Comparison of ENCODE assay signal across 1 cellular context in the genomic region with DNA sequence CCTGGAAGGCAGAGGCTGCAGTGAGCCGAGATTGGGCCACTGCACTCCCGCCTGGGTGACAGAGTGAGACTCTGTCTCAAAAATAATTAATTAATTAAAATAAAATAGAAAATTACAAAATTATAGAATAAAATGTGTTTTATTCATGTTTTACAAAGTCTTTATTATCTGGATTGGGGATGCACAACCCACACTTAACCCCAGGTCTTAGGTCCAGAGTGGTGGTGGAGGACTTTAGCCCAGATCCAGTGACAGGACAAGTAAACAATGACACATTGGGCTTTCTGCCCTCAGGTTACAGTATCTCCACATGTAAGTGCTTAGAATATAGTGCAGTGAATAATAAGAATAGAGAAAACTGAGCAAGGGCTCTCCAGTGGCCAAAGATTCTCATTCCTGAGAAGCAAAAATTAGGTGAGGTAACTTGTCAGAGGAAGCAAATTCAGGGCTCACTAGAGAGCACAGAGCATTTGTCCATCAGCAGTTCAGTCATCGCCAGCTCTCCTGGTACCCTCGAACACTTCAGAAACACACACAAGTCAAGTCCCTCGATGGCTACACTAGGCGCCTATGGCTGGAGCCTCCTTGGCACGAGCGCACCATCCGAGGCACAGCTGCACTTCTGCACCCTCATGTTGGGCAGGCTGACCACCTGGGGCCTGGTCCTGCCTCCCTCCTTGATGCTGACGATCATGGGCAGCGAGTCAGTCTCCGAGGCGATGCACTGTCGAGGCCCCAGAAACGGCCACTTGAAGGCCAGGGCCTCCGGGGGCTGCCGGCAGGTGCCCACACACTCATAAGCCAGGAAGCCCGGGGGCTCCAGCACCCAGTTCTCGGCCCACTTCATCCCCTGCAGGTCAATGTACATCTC.
A peak's percentile ranks its signal among the peaks of the same experiment; 100 is the strongest.
TF ChIP-seq lines count a peak whose summit lies in the region.

No MANE protein-coding gene starts in this region.

TF ChIP-seq in HepG2, 621 proteins besides CTCF, POLR2A, EP300 and RAD21 (continued from another document and continues in another):
- TF ChIP-seq, protein P1, sequence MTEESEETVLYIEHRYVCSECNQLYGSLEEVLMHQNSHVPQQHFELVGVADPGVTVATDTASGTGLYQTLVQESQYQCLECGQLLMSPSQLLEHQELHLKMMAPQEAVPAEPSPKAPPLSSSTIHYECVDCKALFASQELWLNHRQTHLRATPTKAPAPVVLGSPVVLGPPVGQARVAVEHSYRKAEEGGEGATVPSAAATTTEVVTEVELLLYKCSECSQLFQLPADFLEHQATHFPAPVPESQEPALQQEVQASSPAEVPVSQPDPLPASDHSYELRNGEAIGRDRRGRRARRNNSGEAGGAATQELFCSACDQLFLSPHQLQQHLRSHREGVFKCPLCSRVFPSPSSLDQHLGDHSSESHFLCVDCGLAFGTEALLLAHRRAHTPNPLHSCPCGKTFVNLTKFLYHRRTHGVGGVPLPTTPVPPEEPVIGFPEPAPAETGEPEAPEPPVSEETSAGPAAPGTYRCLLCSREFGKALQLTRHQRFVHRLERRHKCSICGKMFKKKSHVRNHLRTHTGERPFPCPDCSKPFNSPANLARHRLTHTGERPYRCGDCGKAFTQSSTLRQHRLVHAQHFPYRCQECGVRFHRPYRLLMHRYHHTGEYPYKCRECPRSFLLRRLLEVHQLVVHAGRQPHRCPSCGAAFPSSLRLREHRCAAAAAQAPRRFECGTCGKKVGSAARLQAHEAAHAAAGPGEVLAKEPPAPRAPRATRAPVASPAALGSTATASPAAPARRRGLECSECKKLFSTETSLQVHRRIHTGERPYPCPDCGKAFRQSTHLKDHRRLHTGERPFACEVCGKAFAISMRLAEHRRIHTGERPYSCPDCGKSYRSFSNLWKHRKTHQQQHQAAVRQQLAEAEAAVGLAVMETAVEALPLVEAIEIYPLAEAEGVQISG (CRISPR knock-in tag; IDR thresholded peaks at IDR 0.05): no peak
- TF ChIP-seq ZIK1 (CRISPR knock-in tag; IDR thresholded peaks at IDR 0.05; ENCODE audit: borderline replicate concordance, low read depth) (no peak), ZNF160 (CRISPR knock-in tag; IDR thresholded peaks at IDR 0.05) (no peak), KDM3A (CRISPR knock-in tag; IDR thresholded peaks at IDR 0.05; ENCODE audit: low read depth) (no peak), ZNF546 (CRISPR knock-in tag; conservative IDR thresholded peaks at IDR 0.05) (no peak), ZNF777 (CRISPR knock-in tag; IDR thresholded peaks at IDR 0.05) (0 out of 2 replicates have a peak, but pooled peaks have one; percentile 16), SRF (IDR thresholded peaks at IDR 0.05; ENCODE audit: low read depth, low read length) (no peak), ZNF33B (CRISPR knock-in tag; IDR thresholded peaks at IDR 0.05) (no peak), CEBPB (IDR thresholded peaks at IDR 0.05; ENCODE audit: borderline replicate concordance, low read depth, low read length) (no peak), ZNF878 (CRISPR knock-in tag; IDR thresholded peaks at IDR 0.05) (no peak), FOSL2 (CRISPR knock-in tag; IDR thresholded peaks at IDR 0.05) (peak; percentile 87), SP5 (CRISPR knock-in tag; IDR thresholded peaks at IDR 0.05; ENCODE audit: borderline replicate concordance, low read depth) (no peak), SOX6 (IDR thresholded peaks at IDR 0.05) (no peak), SOX6 (CRISPR knock-in tag; IDR thresholded peaks at IDR 0.05) (0 out of 2 replicates have a peak, but pooled peaks have one; percentile 12), MAF1 (CRISPR knock-in tag; IDR thresholded peaks at IDR 0.05; ENCODE audit: borderline replicate concordance) (no peak), ZFY (CRISPR knock-in tag; IDR thresholded peaks at IDR 0.05) (no peak; the same call in 1 of the 2 replicates), RXRA (CRISPR knock-in tag; IDR thresholded peaks at IDR 0.05) (no peak; the same call in none of the 2 replicates), ZNF235 (CRISPR knock-in tag; IDR thresholded peaks at IDR 0.05; ENCODE audit: borderline replicate concordance) (no peak), SOX13 (IDR thresholded peaks at IDR 0.05) (0 out of 2 replicates have a peak, but pooled peaks have one; percentile 38), SOX13 (CRISPR knock-in tag; conservative IDR thresholded peaks at IDR 0.05 in 1 of 2, IDR thresholded peaks at IDR 0.05 in 1 of 2) (peak in 1 of 2 experiments; percentile 19; a peak in 1 of 4 replicates), HNRNPUL1 (IDR thresholded peaks at IDR 0.05; ENCODE audit: low read depth, low read length) (no peak), TOPORS (CRISPR knock-in tag; IDR thresholded peaks at IDR 0.05) (no peak), SAP130 (CRISPR knock-in tag; IDR thresholded peaks at IDR 0.05; ENCODE audit: low read depth) (peak; percentile 75), FOXO1 (CRISPR knock-in tag; IDR thresholded peaks at IDR 0.05) (peak; percentile 23; the same call in 1 of the 2 replicates), KAT8 (CRISPR knock-in tag; IDR thresholded peaks at IDR 0.05) (peak; percentile 37; the same call in 1 of the 2 replicates), AHR (CRISPR knock-in tag; IDR thresholded peaks at IDR 0.05) (no peak), TCF7L2 (IDR thresholded peaks at IDR 0.05; ENCODE audit: low read depth, low read length) (no peak), ZNF747 (CRISPR knock-in tag; IDR thresholded peaks at IDR 0.05; ENCODE audit: borderline replicate concordance) (no peak), JARID2 (CRISPR knock-in tag; IDR thresholded peaks at IDR 0.05; ENCODE audit: insufficient replicate concordance) (no peak), TBX2 (CRISPR knock-in tag; IDR thresholded peaks at IDR 0.05; ENCODE audit: borderline replicate concordance) (0 out of 2 replicates have a peak, but pooled peaks have one; percentile 20), PRPF4 (IDR thresholded peaks at IDR 0.05; ENCODE audit: low read depth, low read length, poor library complexity, severe bottlenecking) (no peak), ZNF563 (CRISPR knock-in tag; IDR thresholded peaks at IDR 0.05) (no peak), ZFP90 (CRISPR knock-in tag; IDR thresholded peaks at IDR 0.05; ENCODE audit: borderline replicate concordance) (no peak), DPF2 (CRISPR knock-in tag; IDR thresholded peaks at IDR 0.05; ENCODE audit: borderline replicate concordance, low read depth) (0 out of 2 replicates have a peak, but pooled peaks have one; percentile 43), EZH2 (conservative IDR thresholded peaks at IDR 0.05; ENCODE audit: low read depth, low read length) (no peak), ZFP37 (CRISPR knock-in tag; IDR thresholded peaks at IDR 0.05; ENCODE audit: borderline replicate concordance) (no peak), ZNF263 (CRISPR knock-in tag; IDR thresholded peaks at IDR 0.05) (no peak), PHB2 (IDR thresholded peaks at IDR 0.05; ENCODE audit: partially characterized antibody) (no peak), GLI4 (CRISPR knock-in tag; IDR thresholded peaks at IDR 0.05; ENCODE audit: borderline replicate concordance) (no peak), ATF7-NPFF (CRISPR knock-in tag; IDR thresholded peaks at IDR 0.05; ENCODE audit: low read depth) (no peak), REXO4 (CRISPR knock-in tag; IDR thresholded peaks at IDR 0.05; ENCODE audit: borderline replicate concordance) (no peak)
- TF ChIP-seq, protein P2, sequence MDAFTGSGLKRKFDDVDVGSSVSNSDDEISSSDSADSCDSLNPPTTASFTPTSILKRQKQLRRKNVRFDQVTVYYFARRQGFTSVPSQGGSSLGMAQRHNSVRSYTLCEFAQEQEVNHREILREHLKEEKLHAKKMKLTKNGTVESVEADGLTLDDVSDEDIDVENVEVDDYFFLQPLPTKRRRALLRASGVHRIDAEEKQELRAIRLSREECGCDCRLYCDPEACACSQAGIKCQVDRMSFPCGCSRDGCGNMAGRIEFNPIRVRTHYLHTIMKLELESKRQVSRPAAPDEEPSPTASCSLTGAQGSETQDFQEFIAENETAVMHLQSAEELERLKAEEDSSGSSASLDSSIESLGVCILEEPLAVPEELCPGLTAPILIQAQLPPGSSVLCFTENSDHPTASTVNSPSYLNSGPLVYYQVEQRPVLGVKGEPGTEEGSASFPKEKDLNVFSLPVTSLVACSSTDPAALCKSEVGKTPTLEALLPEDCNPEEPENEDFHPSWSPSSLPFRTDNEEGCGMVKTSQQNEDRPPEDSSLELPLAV (CRISPR knock-in tag; conservative IDR thresholded peaks at IDR 0.05; ENCODE audit: low read depth): no peak
- TF ChIP-seq, protein P3, sequence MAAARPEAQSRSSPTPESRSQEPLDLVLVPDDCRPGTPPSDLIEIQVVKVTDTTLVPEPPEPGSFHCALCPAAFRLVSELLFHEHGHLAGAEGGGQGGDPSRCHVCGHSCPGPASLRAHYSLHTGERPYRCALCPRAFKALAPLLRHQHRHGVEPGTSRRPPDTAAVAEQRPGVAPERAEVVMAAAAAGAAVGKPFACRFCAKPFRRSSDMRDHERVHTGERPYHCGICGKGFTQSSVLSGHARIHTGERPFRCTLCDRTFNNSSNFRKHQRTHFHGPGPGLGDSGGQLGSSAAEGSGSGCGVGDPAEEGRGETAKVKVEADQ (CRISPR knock-in tag; IDR thresholded peaks at IDR 0.05; ENCODE audit: borderline replicate concordance): no peak
- TF ChIP-seq, protein P4, sequence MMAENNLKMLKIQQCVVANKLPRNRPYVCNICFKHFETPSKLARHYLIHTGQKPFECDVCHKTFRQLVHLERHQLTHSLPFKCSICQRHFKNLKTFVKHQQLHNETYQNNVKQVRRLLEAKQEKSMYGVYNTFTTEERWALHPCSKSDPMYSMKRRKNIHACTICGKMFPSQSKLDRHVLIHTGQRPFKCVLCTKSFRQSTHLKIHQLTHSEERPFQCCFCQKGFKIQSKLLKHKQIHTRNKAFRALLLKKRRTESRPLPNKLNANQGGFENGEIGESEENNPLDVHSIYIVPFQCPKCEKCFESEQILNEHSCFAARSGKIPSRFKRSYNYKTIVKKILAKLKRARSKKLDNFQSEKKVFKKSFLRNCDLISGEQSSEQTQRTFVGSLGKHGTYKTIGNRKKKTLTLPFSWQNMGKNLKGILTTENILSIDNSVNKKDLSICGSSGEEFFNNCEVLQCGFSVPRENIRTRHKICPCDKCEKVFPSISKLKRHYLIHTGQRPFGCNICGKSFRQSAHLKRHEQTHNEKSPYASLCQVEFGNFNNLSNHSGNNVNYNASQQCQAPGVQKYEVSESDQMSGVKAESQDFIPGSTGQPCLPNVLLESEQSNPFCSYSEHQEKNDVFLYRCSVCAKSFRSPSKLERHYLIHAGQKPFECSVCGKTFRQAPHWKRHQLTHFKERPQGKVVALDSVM (CRISPR knock-in tag; IDR thresholded peaks at IDR 0.05): no peak
- TF ChIP-seq, protein P5, sequence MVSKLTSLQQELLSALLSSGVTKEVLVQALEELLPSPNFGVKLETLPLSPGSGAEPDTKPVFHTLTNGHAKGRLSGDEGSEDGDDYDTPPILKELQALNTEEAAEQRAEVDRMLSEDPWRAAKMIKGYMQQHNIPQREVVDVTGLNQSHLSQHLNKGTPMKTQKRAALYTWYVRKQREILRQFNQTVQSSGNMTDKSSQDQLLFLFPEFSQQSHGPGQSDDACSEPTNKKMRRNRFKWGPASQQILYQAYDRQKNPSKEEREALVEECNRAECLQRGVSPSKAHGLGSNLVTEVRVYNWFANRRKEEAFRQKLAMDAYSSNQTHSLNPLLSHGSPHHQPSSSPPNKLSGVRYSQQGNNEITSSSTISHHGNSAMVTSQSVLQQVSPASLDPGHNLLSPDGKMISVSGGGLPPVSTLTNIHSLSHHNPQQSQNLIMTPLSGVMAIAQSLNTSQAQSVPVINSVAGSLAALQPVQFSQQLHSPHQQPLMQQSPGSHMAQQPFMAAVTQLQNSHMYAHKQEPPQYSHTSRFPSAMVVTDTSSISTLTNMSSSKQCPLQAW (CRISPR knock-in tag; IDR thresholded peaks at IDR 0.05): no peak
- TF ChIP-seq, protein P6, sequence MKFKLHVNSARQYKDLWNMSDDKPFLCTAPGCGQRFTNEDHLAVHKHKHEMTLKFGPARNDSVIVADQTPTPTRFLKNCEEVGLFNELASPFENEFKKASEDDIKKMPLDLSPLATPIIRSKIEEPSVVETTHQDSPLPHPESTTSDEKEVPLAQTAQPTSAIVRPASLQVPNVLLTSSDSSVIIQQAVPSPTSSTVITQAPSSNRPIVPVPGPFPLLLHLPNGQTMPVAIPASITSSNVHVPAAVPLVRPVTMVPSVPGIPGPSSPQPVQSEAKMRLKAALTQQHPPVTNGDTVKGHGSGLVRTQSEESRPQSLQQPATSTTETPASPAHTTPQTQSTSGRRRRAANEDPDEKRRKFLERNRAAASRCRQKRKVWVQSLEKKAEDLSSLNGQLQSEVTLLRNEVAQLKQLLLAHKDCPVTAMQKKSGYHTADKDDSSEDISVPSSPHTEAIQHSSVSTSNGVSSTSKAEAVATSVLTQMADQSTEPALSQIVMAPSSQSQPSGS (CRISPR knock-in tag; IDR thresholded peaks at IDR 0.05): no peak
- TF ChIP-seq, protein P7, sequence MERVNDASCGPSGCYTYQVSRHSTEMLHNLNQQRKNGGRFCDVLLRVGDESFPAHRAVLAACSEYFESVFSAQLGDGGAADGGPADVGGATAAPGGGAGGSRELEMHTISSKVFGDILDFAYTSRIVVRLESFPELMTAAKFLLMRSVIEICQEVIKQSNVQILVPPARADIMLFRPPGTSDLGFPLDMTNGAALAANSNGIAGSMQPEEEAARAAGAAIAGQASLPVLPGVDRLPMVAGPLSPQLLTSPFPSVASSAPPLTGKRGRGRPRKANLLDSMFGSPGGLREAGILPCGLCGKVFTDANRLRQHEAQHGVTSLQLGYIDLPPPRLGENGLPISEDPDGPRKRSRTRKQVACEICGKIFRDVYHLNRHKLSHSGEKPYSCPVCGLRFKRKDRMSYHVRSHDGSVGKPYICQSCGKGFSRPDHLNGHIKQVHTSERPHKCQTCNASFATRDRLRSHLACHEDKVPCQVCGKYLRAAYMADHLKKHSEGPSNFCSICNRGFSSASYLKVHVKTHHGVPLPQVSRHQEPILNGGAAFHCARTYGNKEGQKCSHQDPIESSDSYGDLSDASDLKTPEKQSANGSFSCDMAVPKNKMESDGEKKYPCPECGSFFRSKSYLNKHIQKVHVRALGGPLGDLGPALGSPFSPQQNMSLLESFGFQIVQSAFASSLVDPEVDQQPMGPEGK (CRISPR knock-in tag; IDR thresholded peaks at IDR 0.05): no peak
- TF ChIP-seq, protein P8, sequence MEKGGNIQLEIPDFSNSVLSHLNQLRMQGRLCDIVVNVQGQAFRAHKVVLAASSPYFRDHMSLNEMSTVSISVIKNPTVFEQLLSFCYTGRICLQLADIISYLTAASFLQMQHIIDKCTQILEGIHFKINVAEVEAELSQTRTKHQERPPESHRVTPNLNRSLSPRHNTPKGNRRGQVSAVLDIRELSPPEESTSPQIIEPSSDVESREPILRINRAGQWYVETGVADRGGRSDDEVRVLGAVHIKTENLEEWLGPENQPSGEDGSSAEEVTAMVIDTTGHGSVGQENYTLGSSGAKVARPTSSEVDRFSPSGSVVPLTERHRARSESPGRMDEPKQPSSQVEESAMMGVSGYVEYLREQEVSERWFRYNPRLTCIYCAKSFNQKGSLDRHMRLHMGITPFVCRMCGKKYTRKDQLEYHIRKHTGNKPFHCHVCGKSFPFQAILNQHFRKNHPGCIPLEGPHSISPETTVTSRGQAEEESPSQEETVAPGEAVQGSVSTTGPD (CRISPR knock-in tag; IDR thresholded peaks at IDR 0.05): no peak
